In genomic region chr5:68265822-68266395, GRCh38 we compare ENCODE assay signal across 1 cellular context.
TF ChIP-seq lines count a peak whose summit lies in the region.

No MANE protein-coding gene starts in this region.

TF ChIP-seq in SK-N-SH treated with all-trans-retinoic acid at 6 μM for 48 hours, 23 proteins besides CTCF, POLR2A, EP300 and RAD21 (continued from another document):
- TF ChIP-seq TSHZ2 (CRISPR knock-in tag; IDR thresholded peaks at IDR 0.05) = no peak
- no peak for TF ChIP-seq GLIS3 (CRISPR knock-in tag; IDR thresholded peaks at IDR 0.05)
- no peak for TF ChIP-seq RARB (CRISPR knock-in tag; IDR thresholded peaks at IDR 0.05)
- no peak for TF ChIP-seq OSR1 (CRISPR knock-in tag; IDR thresholded peaks at IDR 0.05)
